In the genomic region with DNA sequence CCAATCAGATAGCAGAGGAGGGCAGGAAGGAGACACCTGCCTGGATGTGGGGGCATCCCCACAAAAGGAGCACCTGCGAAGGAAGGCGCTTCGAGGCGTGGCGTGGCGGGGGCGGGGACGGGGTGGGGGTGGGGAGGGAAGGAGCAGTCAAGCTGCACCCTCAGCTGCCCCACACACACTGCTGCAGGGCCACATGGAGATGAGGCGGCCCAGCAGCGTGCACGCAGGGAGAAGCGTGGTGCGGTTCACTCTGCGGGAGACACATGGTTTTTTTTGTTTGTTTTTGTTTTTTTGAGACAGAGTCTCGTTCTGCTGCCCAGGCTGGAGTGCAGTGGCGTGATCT, we compare ENCODE assay signal across 23 cellular contexts. TPM values are rescaled to one million over a fixed set of nuclear protein-coding genes. Genes with fewer than 3 reads are reported as not detected.
DNase-seq lines count a peak whose midpoint lies in the region; ATAC-seq, FAIRE-seq and TF ChIP-seq lines count a peak whose summit lies in the region.
"Had no signal": no experiment of that assay in that cellular context is flagged by ENCODE, and none has a peak within 500 bp of the region (broad histone marks: within the 10 kb centered on the region; RNA-seq: fewer than 3 reads in every experiment).

No MANE protein-coding gene starts in this region.

- intact Hi-C loops in Right ventricle myocardium inferior (cut with DNase I), result no loop called here
- intact Hi-C loops in heart right ventricle (cut with DNase I), result no loop called here
- intact Hi-C loops in left colon (cut with DNase I, micrococcal nuclease), result no loop called here
- intact Hi-C loops in thyroid gland (cut with DNase I), result no loop called here
- intact Hi-C loops in ovary (cut with DNase I), result no loop called here

- TF ChIP-seq EP300 in ovary (IDR thresholded peaks at IDR 0.05), result no peak

- H3K36me3 Mint-ChIP-seq in WTC11, result peaks cover 26% of the 10 kb centered on the region

- H3K9me3 Mint-ChIP-seq in WTC11, result no peaks in the 10 kb centered on the region
- H3K9me3 Mint-ChIP-seq: CD4-positive, alpha-beta memory T cell had no signal

- H3K9me3 ChIP-seq in heart right ventricle, result no peaks in the 10 kb centered on the region
- H3K9me3 ChIP-seq in thyroid gland, result no peaks in the 10 kb centered on the region
- H3K9me3 ChIP-seq in small intestine (ENCODE audit: control insufficient read depth, low read depth), result no peaks in the 10 kb centered on the region
- no peaks in the 10 kb centered on the region for H3K9me3 ChIP-seq in ovary
- H3K9me3 ChIP-seq: BLaER1, Caco-2, Peyer's patch, SJSA1 had no signal

- H3K27me3 Mint-ChIP-seq in WTC11 (ENCODE audit: low read depth), result no peaks in the 10 kb centered on the region
- H3K27me3 Mint-ChIP-seq: CD4-positive, alpha-beta memory T cell had no signal

- H3K27ac ChIP-seq in heart right ventricle (peak overlapping the region in 3 of 10 donors; percentile 1 to 76 (median 56)), thyroid gland (peak overlapping the region; percentile 58 to 84 (median 65)), small intestine (ENCODE audit: low read depth in 1 of 2, low read length in 1 of 2) (no peak overlapping the region), ovary (no peak overlapping the region)
- H3K27ac ChIP-seq: 22Rv1, BLaER1, GM23248, SJSA1 had no signal

- POLR2A ChIA-PET in WTC11 (lab: Charles Lee), result no interaction called here

- no peak for TF ChIP-seq CTCF in heart right ventricle (IDR thresholded peaks at IDR 0.05)
- TF ChIP-seq CTCF in WTC11 (IDR thresholded peaks at IDR 0.05), result no peak
- no peak for TF ChIP-seq CTCF in thyroid gland (IDR thresholded peaks at IDR 0.05)
- no peak for TF ChIP-seq CTCF in ovary (IDR thresholded peaks at IDR 0.05)

- no peak overlapping the region for H3K4me3 Mint-ChIP-seq in WTC11
- H3K4me3 Mint-ChIP-seq: CD4-positive, alpha-beta memory T cell had no signal

- H3K36me3 ChIP-seq in heart right ventricle, result peaks cover 0 to 73% (median 4%) of the 10 kb centered on the region in 9 donors
- peaks cover 6 to 13% of the 10 kb centered on the region in 2 donors for H3K36me3 ChIP-seq in thyroid gland
- H3K36me3 ChIP-seq in small intestine (ENCODE audit: control insufficient read depth in 2 of 2, insufficient read depth in 2 of 2, low read length in 2 of 2), result peaks cover 3% of the 10 kb centered on the region in 2 donors
- H3K36me3 ChIP-seq in ovary, result no peaks in the 10 kb centered on the region

- DNase-seq in Right ventricle myocardium inferior (ENCODE audit: missing footprints), result peak; percentile 30
- DNase-seq in heart right ventricle, result no peak
- no peak for DNase-seq in WTC11 (ENCODE audit: low spot score)
- DNase-seq in left colon, result no peak
- DNase-seq in thyroid gland, result no peak
- no peak for DNase-seq in mesenteric fat pad (ENCODE audit: low spot score)
- DNase-seq in small intestine, result no peak
- no peak for DNase-seq in ovary
- DNase-seq: ACHN; Caco-2; CD4-positive, alpha-beta memory T cell; DND-41; GM23248; Kasumi-1; NCI-H510A treated with DMSO at 0.1 percent for 48 hours; NCI-H774; NK-92 treated with Interleukin-12 subunit alpha and Interleukin-12 subunit beta, amount 100 ng/mL, for 24 hours had no signal

- ATAC-seq in Right ventricle myocardium inferior (no peak), heart right ventricle (no peak), WTC11 (peak; percentile 13; the same call in 1 of the 2 replicates), left colon (peak; percentile 71)
- ATAC-seq: GM12878, HCT116 had no signal

- TF ChIP-seq POLR2A in thyroid gland (IDR thresholded peaks at IDR 0.05), result no peak
- TF ChIP-seq POLR2A in ovary (IDR thresholded peaks at IDR 0.05), result no peak

- peaks cover 20% of the 10 kb centered on the region for H3K4me1 Mint-ChIP-seq in WTC11
- H3K4me1 Mint-ChIP-seq: CD4-positive, alpha-beta memory T cell had no signal

- no peak for FAIRE-seq in small intestine (lab: Jason Lieb, UNC)
- FAIRE-seq: GM12878 had no signal

- H3K4me1 ChIP-seq in heart right ventricle (peaks cover 2 to 43% (median 23%) of the 10 kb centered on the region in 9 donors), thyroid gland (peaks cover 19 to 28% of the 10 kb centered on the region in 2 donors), small intestine (ENCODE audit: control insufficient read depth in 2 of 2, insufficient read depth in 1 of 2, low read depth in 1 of 2, low read length in 1 of 2) (peaks cover 0 to 3% of the 10 kb centered on the region in 2 donors), ovary (ENCODE audit: insufficient read depth) (peaks cover 3% of the 10 kb centered on the region)
- H3K4me1 ChIP-seq: BLaER1, Caco-2, SJSA1 had no signal

- H3K27me3 ChIP-seq in heart right ventricle (no peaks in the 10 kb centered on the region), thyroid gland (no peaks in the 10 kb centered on the region), small intestine (ENCODE audit: control insufficient read depth in 2 of 2, insufficient read depth in 2 of 2, low read length in 2 of 2) (no peaks in the 10 kb centered on the region), ovary (no peaks in the 10 kb centered on the region)
- H3K27me3 ChIP-seq: BLaER1, Peyer's patch, SJSA1 had no signal

- no peak overlapping the region for H3K4me3 ChIP-seq in heart right ventricle
- no peak overlapping the region for H3K4me3 ChIP-seq in thyroid gland (replicated peaks in 1 of 3)
- H3K4me3 ChIP-seq in small intestine (ENCODE audit: low read depth in 1 of 2, low read length in 2 of 2), result no peak overlapping the region
- no peak overlapping the region for H3K4me3 ChIP-seq in ovary
- H3K4me3 ChIP-seq: BLaER1, GM12878, GM23248, SJSA1 had no signal

- CTCF ChIA-PET in WTC11 (lab: Charles Lee), result no interaction called here

- WGBS in heart right ventricle, 2 donors, result 91 to 93% methylated on average over 16 of the region's 16 CpGs
- 52 to 64% methylated on average over 8 to 16 of the region's 16 CpGs for WGBS in thyroid gland, 2 donors
- 16 to 63% (median 40%) methylated on average over 15 to 16 of the region's 16 CpGs for WGBS in small intestine, 3 donors
- 85% methylated on average over 16 of the region's 16 CpGs for WGBS in ovary, 3 donors

- H3K27ac Mint-ChIP-seq in WTC11, result no peak overlapping the region
- H3K27ac Mint-ChIP-seq: CD4-positive, alpha-beta memory T cell had no signal

TF ChIP-seq in WTC11, 78 proteins besides CTCF, POLR2A, EP300 and RAD21 (continues in another document):
- TF ChIP-seq ELF4 (CRISPR knock-in tag; IDR thresholded peaks at IDR 0.05; ENCODE audit: low read depth) (no peak), NFYB (CRISPR knock-in tag; conservative IDR thresholded peaks at IDR 0.05; ENCODE audit: low read depth) (no peak), PRDM15 (CRISPR knock-in tag; IDR thresholded peaks at IDR 0.05) (no peak), PRRX2 (CRISPR knock-in tag; IDR thresholded peaks at IDR 0.05) (no peak)

RNA-seq across cellular contexts. Expression of gene ANKRD27, which starts 21.4 kb away (rescaled TPM):
- total RNA-seq in Right ventricle myocardium inferior, result 25.9 TPM
- 10 to 100 TPM; 16.6 to 24.5 (median 20.0) TPM for total RNA-seq in heart right ventricle
- polyA plus RNA-seq in heart right ventricle, result 10 to 100 TPM in 1 of 2 donors, 1 to 10 TPM in 1; 7.6 to 10.1 TPM
- 48.6 to 55.7 TPM (median 55.4 TPM) in 3 replicates for total RNA-seq in WTC11 (2021)
- total RNA-seq in left colon, result 10 to 100 TPM; 35.7 to 38.2 TPM
- 10 to 100 TPM; 29.7 to 64.8 (median 48.7) TPM for total RNA-seq in thyroid gland
- total RNA-seq in mesenteric fat pad, result 34.3 TPM
- polyA plus RNA-seq in small intestine, result 10 to 100 TPM; 11.2 to 14.8 (median 12.2) TPM
- 10 to 100 TPM; 10.6 to 33.6 (median 23.5) TPM for total RNA-seq in ovary
- 10 to 100 TPM in 1 of 2 donors, 1 to 10 TPM in 1; 9.9 to 19.4 TPM for polyA plus RNA-seq in ovary

RNA-seq across cellular contexts. Expression of gene RGS9BP, which starts 22.1 kb away (rescaled TPM):
- total RNA-seq in Right ventricle myocardium inferior (12.5 TPM), heart right ventricle (10 to 100 TPM in 1 of 10 donors, 1 to 10 TPM in 9; 1.7 to 13.5 (median 4.8) TPM), WTC11 (2021) (0.24 to 0.41 TPM (median 0.37 TPM) in 3 replicates), left colon (under 1 TPM; 0.09 to 0.11 TPM), thyroid gland (under 1 TPM; 0.27 to 0.78 (median 0.48) TPM), mesenteric fat pad (not detected), ovary (under 1 TPM in 2 of 7 donors, not detected in 5; 0.17 to 0.31 TPM)
- polyA plus RNA-seq in heart right ventricle (1 to 10 TPM in 1 of 2 donors, under 1 TPM in 1; 0.43 to 2.6 TPM), small intestine (under 1 TPM in 1 of 3 donors, not detected in 2; 0.10 TPM), ovary (under 1 TPM; 0.06 to 0.15 TPM)

RNA-seq across cellular contexts. Expression of gene NUDT19, which starts 38.0 kb away (rescaled TPM):
- 23.8 TPM for total RNA-seq in Right ventricle myocardium inferior
- total RNA-seq in heart right ventricle, result 10 to 100 TPM; 16.1 to 27.7 (median 20.5) TPM
- polyA plus RNA-seq in heart right ventricle, result 10 to 100 TPM in 1 of 2 donors, 1 to 10 TPM in 1; 9.1 to 10.0 TPM
- 2.4 to 3.0 TPM (median 2.7 TPM) in 3 replicates for total RNA-seq in WTC11 (2021)
- total RNA-seq in left colon, result 10 to 100 TPM; 16.6 to 17.1 TPM
- total RNA-seq in thyroid gland, result 10 to 100 TPM in 1 of 4 donors, 1 to 10 TPM in 3; 7.9 to 10.2 (median 9.6) TPM
- 11.3 TPM for total RNA-seq in mesenteric fat pad
- polyA plus RNA-seq in small intestine, result 1 to 10 TPM; 7.0 to 9.6 (median 9.6) TPM
- 1 to 10 TPM; 3.6 to 10.0 (median 6.3) TPM for total RNA-seq in ovary
- polyA plus RNA-seq in ovary, result 10 to 100 TPM in 1 of 2 donors, 1 to 10 TPM in 1; 4.6 to 13.0 TPM

Comparison
In these comparisons a context has a peak if more than half of its experiments do, and no peak if none do; other contexts are left out.
1. ATAC-seq: peak in WTC11 (single experiment) and left colon (single experiment); none in Right ventricle myocardium inferior (single experiment) and heart right ventricle (0 of 8).
2. H3K27ac ChIP-seq: peak in thyroid gland (3 of 3); none in small intestine (0 of 2) and ovary (0 of 2).